In genomic region chr16:89822188-89823086, GRCh38 we compare ENCODE assay signal across 1 cellular context.
TF ChIP-seq lines count a peak whose summit lies in the region.

No MANE protein-coding gene starts in this region.

TF ChIP-seq in HepG2, 621 proteins besides CTCF, POLR2A, EP300 and RAD21 (continued from another document and continues in another):
- TF ChIP-seq NFAT5 (CRISPR knock-in tag; IDR thresholded peaks at IDR 0.05), result peak; percentile 62; the same call in 1 of the 2 replicates
- TF ChIP-seq ZBTB3 (CRISPR knock-in tag; IDR thresholded peaks at IDR 0.05; ENCODE audit: borderline replicate concordance, low read depth), result peak; percentile 91
- no peak for TF ChIP-seq SMARCC2 (IDR thresholded peaks at IDR 0.05)
- no peak; the same call in 1 of the 2 replicates for TF ChIP-seq PBX3 (CRISPR knock-in tag; IDR thresholded peaks at IDR 0.05; ENCODE audit: borderline replicate concordance)
- TF ChIP-seq ZSCAN12 (CRISPR knock-in tag; IDR thresholded peaks at IDR 0.05), result peak; percentile 73; the same call in 1 of the 2 replicates
- TF ChIP-seq MBNL3 (CRISPR knock-in tag; conservative IDR thresholded peaks at IDR 0.05), result no peak
- TF ChIP-seq TBX3 (IDR thresholded peaks at IDR 0.05; ENCODE audit: borderline replicate concordance), result peak; percentile 45; the same call in 1 of the 2 replicates
- TF ChIP-seq ZNF446 (CRISPR knock-in tag; IDR thresholded peaks at IDR 0.05), result peak; percentile 49; the same call in 1 of the 2 replicates
- no peak for TF ChIP-seq IRF1 (CRISPR knock-in tag; IDR thresholded peaks at IDR 0.05; ENCODE audit: low read depth)
- TF ChIP-seq SRSF4 (IDR thresholded peaks at IDR 0.05; ENCODE audit: low read depth, low read length, poor library complexity, severe bottlenecking), result no peak
- TF ChIP-seq NR1H2 (CRISPR knock-in tag; IDR thresholded peaks at IDR 0.05; ENCODE audit: borderline replicate concordance, low read depth), result no peak
- TF ChIP-seq ZNF850 (CRISPR knock-in tag; conservative IDR thresholded peaks at IDR 0.05), result 0 out of 2 replicates have a peak, but pooled peaks have one; percentile 68
- TF ChIP-seq ZNF414 (CRISPR knock-in tag; IDR thresholded peaks at IDR 0.05), result 0 out of 2 replicates have a peak, but pooled peaks have one; percentile 61
- TF ChIP-seq KMT2A (CRISPR knock-in tag; IDR thresholded peaks at IDR 0.05), result peak; percentile 54; the same call in 1 of the 2 replicates
- no peak for TF ChIP-seq RBM39 (IDR thresholded peaks at IDR 0.05; ENCODE audit: low read depth, low read length, poor library complexity, severe bottlenecking)
- TF ChIP-seq ZNF615 (CRISPR knock-in tag; IDR thresholded peaks at IDR 0.05; ENCODE audit: borderline replicate concordance), result peak; percentile 59; the same call in 1 of the 2 replicates
- TF ChIP-seq PPARG (CRISPR knock-in tag; conservative IDR thresholded peaks at IDR 0.05), result peak; percentile 85
- TF ChIP-seq ZNF331 (CRISPR knock-in tag; IDR thresholded peaks at IDR 0.05), result peak; percentile 86
- no peak for TF ChIP-seq ATAD3A (CRISPR knock-in tag; IDR thresholded peaks at IDR 0.05)
- TF ChIP-seq HNF1B (CRISPR knock-in tag; IDR thresholded peaks at IDR 0.05), result peak; percentile 94
- TF ChIP-seq KDM1A (CRISPR knock-in tag; IDR thresholded peaks at IDR 0.05), result no peak; the same call in 1 of the 2 replicates
- 0 out of 2 replicates have a peak, but pooled peaks have one; percentile 7 for TF ChIP-seq SRY (CRISPR knock-in tag; IDR thresholded peaks at IDR 0.05)
- TF ChIP-seq MXD4 (CRISPR knock-in tag; IDR thresholded peaks at IDR 0.05), result peak; percentile 73
- TF ChIP-seq ZNF34 (CRISPR knock-in tag; IDR thresholded peaks at IDR 0.05; ENCODE audit: borderline replicate concordance), result no peak
- TF ChIP-seq TCF7L2 (IDR thresholded peaks at IDR 0.05; ENCODE audit: low read depth, low read length), result no peak
- TF ChIP-seq DMTF1 (CRISPR knock-in tag; IDR thresholded peaks at IDR 0.05), result no peak
- TF ChIP-seq SALL2 (CRISPR knock-in tag; IDR thresholded peaks at IDR 0.05), result peak; percentile 72
- no peak for TF ChIP-seq ZNF512 (CRISPR knock-in tag; IDR thresholded peaks at IDR 0.05)
- TF ChIP-seq NFE2L2 (IDR thresholded peaks at IDR 0.05; ENCODE audit: low read length), result no peak
- TF ChIP-seq ZNF713 (CRISPR knock-in tag; IDR thresholded peaks at IDR 0.05), result no peak
- TF ChIP-seq EZH2 (conservative IDR thresholded peaks at IDR 0.05; ENCODE audit: low read depth, low read length), result no peak
- 0 out of 2 replicates have a peak, but pooled peaks have one; percentile 1 for TF ChIP-seq ZNF138 (CRISPR knock-in tag; IDR thresholded peaks at IDR 0.05; ENCODE audit: low read depth)
- TF ChIP-seq ZNF800 (CRISPR knock-in tag; IDR thresholded peaks at IDR 0.05), result peak; percentile 70; the same call in 1 of the 2 replicates
- TF ChIP-seq PTBP1 (IDR thresholded peaks at IDR 0.05; ENCODE audit: low read depth, low read length, poor library complexity, severe bottlenecking), result no peak
- TF ChIP-seq TIGD3 (CRISPR knock-in tag; IDR thresholded peaks at IDR 0.05; ENCODE audit: borderline replicate concordance), result peak; percentile 81
- no peak for TF ChIP-seq CBX2 (IDR thresholded peaks at IDR 0.05; ENCODE audit: low read depth, low read length)
- TF ChIP-seq CBX2 (CRISPR knock-in tag; IDR thresholded peaks at IDR 0.05; ENCODE audit: low read depth), result no peak
- TF ChIP-seq FOXO1 (CRISPR knock-in tag; IDR thresholded peaks at IDR 0.05), result peak; percentile 90
- TF ChIP-seq HNRNPUL1 (IDR thresholded peaks at IDR 0.05; ENCODE audit: low read depth, low read length), result no peak
- peak; percentile 91 for TF ChIP-seq ZNF605 (CRISPR knock-in tag; IDR thresholded peaks at IDR 0.05)
- TF ChIP-seq GATAD2A (CRISPR knock-in tag; IDR thresholded peaks at IDR 0.05), result peak; percentile 97
- TF ChIP-seq ZHX1 (CRISPR knock-in tag; IDR thresholded peaks at IDR 0.05; ENCODE audit: low read depth), result peak; percentile 23
